In genomic region chr20:43187476-43188233, GRCh38 we compare ENCODE assay signal across 8 cellular contexts. TPM values are rescaled to one million over a fixed set of nuclear protein-coding genes. Genes with fewer than 3 reads are reported as not detected.
DNase-seq lines count a peak whose midpoint lies in the region; ATAC-seq and TF ChIP-seq lines count a peak whose summit lies in the region.

No MANE protein-coding gene starts in this region.

- ATAC-seq in GM18498 (IDR thresholded peaks at IDR 0.05; ENCODE audit: unreplicated experiment) = peak; percentile 55
- peak; percentile 48 for ATAC-seq in left colon
- no peak for ATAC-seq in GM21526 (IDR thresholded peaks at IDR 0.05; ENCODE audit: low FRiP score, unreplicated experiment)

- DNase-seq in AG08395 (ENCODE audit: low spot score) (peak; percentile 85), NCI-H2107 (lab: John Stamatoyannopoulos, UW) (peak; percentile 7), colonic mucosa (peak; percentile 70), left colon (peak in 1 of 2 donors; percentile 72)
- DNase-seq in activated CD4-positive, alpha-beta T cell treated with anti-CD3 and anti-CD28 coated beads for 24 hours (ENCODE audit: low read depth in 2 of 2) = peak; percentile 33 to 63
- DNase-seq in stimulated activated CD4-positive, alpha-beta T cell treated with anti-CD3 and anti-CD28 coated beads, Interleukin-4, amount 100 ng/mL, for 24 hours = peak; percentile 58

- H3K9ac ChIP-seq in colonic mucosa (ENCODE audit: low read depth in 2 of 2, low read length in 2 of 2) = no peak overlapping the region

- no peaks in the 10 kb centered on the region for H3K9me3 ChIP-seq in colonic mucosa

- intact Hi-C loops in colonic mucosa (cut with DNase I) = loop anchor here (5.0 kb wide), 2 partner anchors 220 to 1450 kb away; no protein-coding TSS in a partner anchor
- intact Hi-C loops in left colon (cut with DNase I, micrococcal nuclease) = no loop called here

- H3K27ac ChIP-seq in colonic mucosa = no peak overlapping the region

- TF ChIP-seq CTCF in colonic mucosa (IDR thresholded peaks at IDR 0.05) = peak; percentile 95

- peaks cover 22% of the 10 kb centered on the region for H3K27me3 ChIP-seq in colonic mucosa

- no peak overlapping the region for H3K4me3 ChIP-seq in colonic mucosa

- H3K36me3 ChIP-seq in colonic mucosa = no peaks in the 10 kb centered on the region

- H3K4me1 ChIP-seq in colonic mucosa = no peaks in the 10 kb centered on the region

RNA-seq across cellular contexts. Expression of gene PTPRT, which starts 2.1 kb away (rescaled TPM):
- total RNA-seq in colonic mucosa (under 1 TPM; 0.11 to 0.12 TPM), left colon (under 1 TPM; 0.20 to 0.52 TPM)
